ENCODE assay signal across 25 cellular contexts in the genomic region with DNA sequence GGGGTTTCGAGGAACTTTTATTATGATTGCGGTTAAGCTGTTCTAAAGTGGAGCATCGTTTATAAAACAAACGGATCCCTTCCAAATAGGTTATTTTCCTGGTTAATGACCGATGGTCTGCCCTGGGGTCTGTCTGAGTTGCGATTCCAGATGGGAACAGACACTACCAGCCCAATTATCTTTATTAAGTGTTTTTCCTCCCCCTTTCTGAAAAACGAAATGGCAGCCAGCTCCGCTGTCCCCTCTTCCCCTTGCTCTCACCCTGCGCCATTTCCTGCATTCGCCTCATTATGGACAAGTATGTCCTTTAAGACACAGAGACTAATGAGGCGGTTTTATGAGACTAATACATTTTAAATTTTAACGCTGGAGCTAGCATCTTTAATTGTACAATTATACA.
DNase-seq lines count a peak whose midpoint lies in the region; ATAC-seq, FAIRE-seq and TF ChIP-seq lines count a peak whose summit lies in the region.
"Had no signal": no experiment of that assay in that cellular context is flagged by ENCODE, and none has a peak within 500 bp of the region (broad histone marks: within the 10 kb centered on the region; RNA-seq: fewer than 3 reads in every experiment).

No MANE protein-coding gene starts in this region.

- H3K27ac ChIP-seq in astrocyte (ENCODE audit: low read depth, low read length): no peak overlapping the region
- H3K27ac ChIP-seq in neuronal stem cell (replicated peaks; ENCODE audit: low read length): no peak overlapping the region
- H3K27ac ChIP-seq: 22Rv1; BLaER1 treated with 17β-estradiol and CSF1 and Interleukin-3, amounts not matched to agents 10 nM and 100 nM; SJCRH30 had no signal

- H4K91ac ChIP-seq in neuronal stem cell (ENCODE audit: low read depth, low read length, poor library complexity): no peak overlapping the region

- H3K27ac Mint-ChIP-seq in astrocyte (ENCODE audit: unreplicated experiment): no peak overlapping the region
- H3K27ac Mint-ChIP-seq in activated T-cell treated with anti-CD3 and anti-CD28 coated beads, Interleukin-2, amount 50 U/mL, for 72 hours: no peak overlapping the region
- H3K27ac Mint-ChIP-seq: CD8-positive, alpha-beta T cell; HFFc6 had no signal

- H3K4me3 Mint-ChIP-seq in astrocyte (ENCODE audit: unreplicated experiment): no peak overlapping the region
- no peak overlapping the region for H3K4me3 Mint-ChIP-seq in activated T-cell treated with anti-CD3 and anti-CD28 coated beads, Interleukin-2, amount 50 U/mL, for 72 hours
- H3K4me3 Mint-ChIP-seq: CD8-positive, alpha-beta T cell; HFFc6 had no signal

- no peak overlapping the region for H2BK5ac ChIP-seq in neuronal stem cell (ENCODE audit: low read length)

- no peak overlapping the region for H4K8ac ChIP-seq in neuronal stem cell (ENCODE audit: low read depth, low read length)

- H3K4me1 ChIP-seq in astrocyte (ENCODE audit: insufficient read depth, low read length) (no peaks in the 10 kb centered on the region), neuronal stem cell (ENCODE audit: control insufficient read depth in 2 of 2, insufficient read depth in 1 of 2, low read depth in 1 of 2, low read length in 2 of 2) (peaks cover 20 to 24% of the 10 kb centered on the region in 2 donors)
- H3K4me1 ChIP-seq: SJCRH30 had no signal

- no peak overlapping the region for H3K4ac ChIP-seq in neuronal stem cell (ENCODE audit: low read length)

- H3K4me2 ChIP-seq in astrocyte (ENCODE audit: low read length): peak overlapping the region; percentile 25
- no peak overlapping the region for H3K4me2 ChIP-seq in neuronal stem cell (ENCODE audit: insufficient read depth, low read length, poor library complexity, severe bottlenecking)

- H3K27me3 Mint-ChIP-seq in astrocyte (ENCODE audit: low read depth, unreplicated experiment): peaks cover 30% of the 10 kb centered on the region
- peaks cover 24% of the 10 kb centered on the region for H3K27me3 Mint-ChIP-seq in activated T-cell treated with anti-CD3 and anti-CD28 coated beads, Interleukin-2, amount 50 U/mL, for 72 hours (ENCODE audit: low read depth)

- H3K18ac ChIP-seq in neuronal stem cell (ENCODE audit: low read length): no peak overlapping the region

- H4K20me1 ChIP-seq in astrocyte (ENCODE audit: insufficient read depth, low read length): no peaks in the 10 kb centered on the region

- no peak for FAIRE-seq in astrocyte (lab: Jason Lieb, UNC)
- FAIRE-seq: GM12878 had no signal

- peaks cover 5% of the 10 kb centered on the region for H3K4me1 Mint-ChIP-seq in astrocyte (ENCODE audit: low read depth, unreplicated experiment)
- H3K4me1 Mint-ChIP-seq in activated T-cell treated with anti-CD3 and anti-CD28 coated beads, Interleukin-2, amount 50 U/mL, for 72 hours (ENCODE audit: low read depth): no peaks in the 10 kb centered on the region

- H2AFZ ChIP-seq in astrocyte (ENCODE audit: low read depth, low read length) (peak overlapping the region; percentile 15), neuronal stem cell (ENCODE audit: low read length) (peak overlapping the region; percentile 73)

- no peak overlapping the region for H2BK15ac ChIP-seq in neuronal stem cell (ENCODE audit: low read length)

- H2BK12ac ChIP-seq in neuronal stem cell (ENCODE audit: low read length): no peak overlapping the region

- H3K79me2 ChIP-seq in astrocyte (ENCODE audit: insufficient read depth, low read length): no peaks in the 10 kb centered on the region

- H3K4me3 ChIP-seq in astrocyte (ENCODE audit: insufficient read depth, low read depth, low read length) (no peak overlapping the region), neuronal stem cell (ENCODE audit: low read length in 2 of 2) (no peak overlapping the region)
- H3K4me3 ChIP-seq: BLaER1 treated with 17β-estradiol and CSF1 and Interleukin-3, amounts not matched to agents 10 nM and 100 nM; GM12878; SJCRH30 had no signal

- no peaks in the 10 kb centered on the region for H3K27me3 ChIP-seq in astrocyte (ENCODE audit: insufficient read depth, low read length)
- peaks cover 0 to 2% (median 0%) of the 10 kb centered on the region in 3 experiments for H3K27me3 ChIP-seq in neuronal stem cell (ENCODE audit: control insufficient read depth in 3 of 3, insufficient read depth in 3 of 3, low read depth in 1 of 3, low read length in 3 of 3)
- H3K27me3 ChIP-seq: SJCRH30 had no signal

- TF ChIP-seq CTCF in astrocyte (IDR thresholded peaks at IDR 0.05; ENCODE audit: insufficient read depth, low read depth, low read length): no peak

- ATAC-seq in esophagus mucosa: no peak
- ATAC-seq in activated T-cell treated with anti-CD3 and anti-CD28 coated beads, Interleukin-2, amount 50 U/mL, for 72 hours (replicated peaks in 1 of 2): no peak
- ATAC-seq: CD8-positive, alpha-beta T cell; GM12878; Panc1 had no signal

- no CpG with 5 or more reads among the region's 12 CpGs for WGBS in neuronal stem cell (ENCODE audit: extremely low coverage in 2 of 2, insufficient read length in 2 of 2, insufficient replicate concordance in 1 of 2), 2 donors

- H2BK120ac ChIP-seq in neuronal stem cell (ENCODE audit: low read depth, low read length): no peak overlapping the region

- H3K79me1 ChIP-seq in neuronal stem cell (ENCODE audit: low read depth, low read length): no peaks in the 10 kb centered on the region

- no peaks in the 10 kb centered on the region for H3K36me3 ChIP-seq in astrocyte (ENCODE audit: insufficient read depth, low read length)
- no peaks in the 10 kb centered on the region for H3K36me3 ChIP-seq in neuronal stem cell (replicated peaks in 1 of 2; ENCODE audit: control insufficient read depth in 2 of 2, insufficient read depth in 2 of 2, low read length in 2 of 2)
- H3K36me3 ChIP-seq: BLaER1 treated with 17β-estradiol and CSF1 and Interleukin-3, amounts not matched to agents 10 nM and 100 nM; SJCRH30 had no signal

- no peaks in the 10 kb centered on the region for H3K9me3 ChIP-seq in astrocyte (ENCODE audit: insufficient read depth, low read depth, low read length)
- H3K9me3 ChIP-seq in neuronal stem cell (replicated peaks in 1 of 2; ENCODE audit: control insufficient read depth in 2 of 2, insufficient read depth in 1 of 2, low read depth in 1 of 2, low read length in 2 of 2): no peaks in the 10 kb centered on the region
- H3K9me3 ChIP-seq: SJCRH30 had no signal

- no peak overlapping the region for H3K14ac ChIP-seq in neuronal stem cell (ENCODE audit: low read length)

- H3K36me3 Mint-ChIP-seq in astrocyte (ENCODE audit: low read depth, unreplicated experiment): no peaks in the 10 kb centered on the region
- H3K36me3 Mint-ChIP-seq in activated T-cell treated with anti-CD3 and anti-CD28 coated beads, Interleukin-2, amount 50 U/mL, for 72 hours (ENCODE audit: insufficient read depth in 2 of 2): no peaks in the 10 kb centered on the region
- H3K36me3 Mint-ChIP-seq: CD8-positive, alpha-beta T cell had no signal

- no peak overlapping the region for H2AK5ac ChIP-seq in neuronal stem cell (ENCODE audit: low read depth, low read length)

- DNase-seq in NCI-H524 (lab: John Stamatoyannopoulos, UW) (peak; percentile 39 to 59), NCI-H524 treated with DMSO at 0.1 percent for 48 hours (lab: John Stamatoyannopoulos, UW) (no peak), NCI-H1092 (lab: John Stamatoyannopoulos, UW) (peak; percentile 12), astrocyte (ENCODE audit: low read depth) (no peak), neuronal stem cell (ENCODE audit: low spot score) (no peak), H4 (ENCODE audit: low spot score) (no peak)
- DNase-seq in activated T-cell treated with anti-CD3 and anti-CD28 coated beads, Interleukin-2, amount 50 U/mL, for 72 hours: no peak
- DNase-seq: ACHN; CD8-positive, alpha-beta T cell; DND-41; H9; HFFc6; KBM-7; MM.1S; NCI-H1694; NCI-H2081; NCI-H2171; NCI-H446; NCI-H69; SJCRH30 had no signal

- H3K9ac ChIP-seq in astrocyte (ENCODE audit: low read length) (no peak overlapping the region), neuronal stem cell (ENCODE audit: low read depth, low read length, poor library complexity) (no peak overlapping the region)
- H3K9ac ChIP-seq: BLaER1 treated with 17β-estradiol and CSF1 and Interleukin-3, amounts not matched to agents 10 nM and 100 nM had no signal

- no peaks in the 10 kb centered on the region for H3K9me3 Mint-ChIP-seq in astrocyte (ENCODE audit: unreplicated experiment)
- no peaks in the 10 kb centered on the region for H3K9me3 Mint-ChIP-seq in activated T-cell treated with anti-CD3 and anti-CD28 coated beads, Interleukin-2, amount 50 U/mL, for 72 hours
- H3K9me3 Mint-ChIP-seq: CD8-positive, alpha-beta T cell; HFFc6 had no signal

- no peak overlapping the region for H3K23ac ChIP-seq in neuronal stem cell (ENCODE audit: low read depth, low read length, poor library complexity)

Comparison
In these comparisons a context has a peak if more than half of its experiments do, and no peak if none do; other contexts are left out.
1. DNase-seq: peak in NCI-H524 (2 of 2) and NCI-H1092 (single experiment); none in NCI-H524 treated with DMSO at 0.1 percent for 48 hours (single experiment), astrocyte (single experiment), neuronal stem cell (single experiment), H4 (single experiment) and activated T-cell treated with anti-CD3 and anti-CD28 coated beads, Interleukin-2, amount 50 U/mL, for 72 hours (0 of 2).